In the genomic region with DNA sequence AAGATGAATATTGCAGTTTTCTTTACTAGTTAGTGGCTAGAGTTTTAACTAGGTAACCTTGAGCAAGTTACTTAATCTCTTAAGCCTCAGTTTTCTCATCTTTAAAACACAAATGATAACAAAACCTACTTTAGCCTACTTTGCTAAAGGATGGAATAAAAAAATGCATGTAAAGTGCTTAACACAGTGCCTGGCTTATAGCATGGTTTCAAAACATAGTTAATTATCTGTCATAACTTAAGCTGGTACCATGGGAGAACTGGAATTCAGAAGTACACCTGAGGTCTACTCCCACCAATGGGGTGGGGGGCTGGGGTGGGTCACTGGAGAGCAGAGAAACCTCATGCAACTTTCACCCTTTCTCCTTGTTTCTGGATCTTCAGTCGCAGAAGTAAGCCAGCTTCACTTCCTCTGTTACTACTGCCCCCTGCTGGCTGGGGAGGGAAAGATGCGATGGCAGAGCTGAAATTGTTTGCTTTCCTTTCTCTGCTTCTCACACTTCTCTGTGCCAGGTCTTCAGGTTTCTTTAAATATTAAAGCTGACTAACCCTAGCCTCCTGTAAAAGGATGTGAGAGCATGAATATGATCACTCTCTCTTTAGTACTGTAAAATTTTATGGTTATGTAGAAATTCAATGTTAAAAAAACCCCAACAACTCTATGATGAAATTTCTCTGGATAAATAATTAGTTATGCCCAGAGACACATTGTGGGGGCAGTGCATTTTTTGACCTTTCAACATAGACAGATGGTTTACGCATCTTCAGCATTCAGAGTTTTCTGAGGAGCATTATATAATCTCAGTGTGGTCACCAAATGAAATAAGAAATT, we compare ENCODE assay signal across 1 cellular context.
TF ChIP-seq lines count a peak whose summit lies in the region.

No MANE protein-coding gene starts in this region.

TF ChIP-seq in HCT116, 20 proteins besides CTCF, POLR2A, EP300 and RAD21 (continued from another document):
- TF ChIP-seq, protein P1, sequence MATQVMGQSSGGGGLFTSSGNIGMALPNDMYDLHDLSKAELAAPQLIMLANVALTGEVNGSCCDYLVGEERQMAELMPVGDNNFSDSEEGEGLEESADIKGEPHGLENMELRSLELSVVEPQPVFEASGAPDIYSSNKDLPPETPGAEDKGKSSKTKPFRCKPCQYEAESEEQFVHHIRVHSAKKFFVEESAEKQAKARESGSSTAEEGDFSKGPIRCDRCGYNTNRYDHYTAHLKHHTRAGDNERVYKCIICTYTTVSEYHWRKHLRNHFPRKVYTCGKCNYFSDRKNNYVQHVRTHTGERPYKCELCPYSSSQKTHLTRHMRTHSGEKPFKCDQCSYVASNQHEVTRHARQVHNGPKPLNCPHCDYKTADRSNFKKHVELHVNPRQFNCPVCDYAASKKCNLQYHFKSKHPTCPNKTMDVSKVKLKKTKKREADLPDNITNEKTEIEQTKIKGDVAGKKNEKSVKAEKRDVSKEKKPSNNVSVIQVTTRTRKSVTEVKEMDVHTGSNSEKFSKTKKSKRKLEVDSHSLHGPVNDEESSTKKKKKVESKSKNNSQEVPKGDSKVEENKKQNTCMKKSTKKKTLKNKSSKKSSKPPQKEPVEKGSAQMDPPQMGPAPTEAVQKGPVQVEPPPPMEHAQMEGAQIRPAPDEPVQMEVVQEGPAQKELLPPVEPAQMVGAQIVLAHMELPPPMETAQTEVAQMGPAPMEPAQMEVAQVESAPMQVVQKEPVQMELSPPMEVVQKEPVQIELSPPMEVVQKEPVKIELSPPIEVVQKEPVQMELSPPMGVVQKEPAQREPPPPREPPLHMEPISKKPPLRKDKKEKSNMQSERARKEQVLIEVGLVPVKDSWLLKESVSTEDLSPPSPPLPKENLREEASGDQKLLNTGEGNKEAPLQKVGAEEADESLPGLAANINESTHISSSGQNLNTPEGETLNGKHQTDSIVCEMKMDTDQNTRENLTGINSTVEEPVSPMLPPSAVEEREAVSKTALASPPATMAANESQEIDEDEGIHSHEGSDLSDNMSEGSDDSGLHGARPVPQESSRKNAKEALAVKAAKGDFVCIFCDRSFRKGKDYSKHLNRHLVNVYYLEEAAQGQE (IDR thresholded peaks at IDR 0.05; ENCODE audit: low read depth): no peak
- TF ChIP-seq, protein P2, sequence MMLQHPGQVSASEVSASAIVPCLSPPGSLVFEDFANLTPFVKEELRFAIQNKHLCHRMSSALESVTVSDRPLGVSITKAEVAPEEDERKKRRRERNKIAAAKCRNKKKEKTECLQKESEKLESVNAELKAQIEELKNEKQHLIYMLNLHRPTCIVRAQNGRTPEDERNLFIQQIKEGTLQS (IDR thresholded peaks at IDR 0.05): no peak
- TF ChIP-seq ZFX (IDR thresholded peaks at IDR 0.05) (no peak), ZNF274 (IDR thresholded peaks at IDR 0.05; ENCODE audit: low read depth, low read length) (no peak), YY1 (IDR thresholded peaks at IDR 0.05; ENCODE audit: extremely low read depth, insufficient replicate concordance, low read depth, low read length) (no peak), SP1 (IDR thresholded peaks at IDR 0.05; ENCODE audit: low read depth) (no peak), POLR2AphosphoS5 (IDR thresholded peaks at IDR 0.05; ENCODE audit: low read depth, low read length) (no peak), ELF1 (IDR thresholded peaks at IDR 0.05; ENCODE audit: borderline replicate concordance, low read depth) (no peak)
